Comparison of ENCODE assay signal across 23 cellular contexts in genomic region chr14:51251486-51251885, GRCh38.
"Had no signal": no experiment of that assay in that cellular context is flagged by ENCODE, and none has a peak within 500 bp of the region (broad histone marks: within the 10 kb centered on the region; RNA-seq: fewer than 3 reads in every experiment).

No MANE protein-coding gene starts in this region.

- ATAC-seq: heart left ventricle; natural killer cell treated with Interleukin-12 subunit alpha and Interleukin-12 subunit beta and Interleukin-15 and Interleukin-18, amount 100 ng/mL, for 72 hours; pancreas; right cardiac atrium had no signal

- H3K4me1 ChIP-seq: neural progenitor cell, pancreas, stomach, transverse colon had no signal

- H3K4me3 ChIP-seq: dorsolateral prefrontal cortex, heart left ventricle, neural progenitor cell, pancreas, stomach, thoracic aorta, transverse colon had no signal

- H2AFZ ChIP-seq: neural progenitor cell had no signal

- H3K27me3 Mint-ChIP-seq: memory B cell; natural killer cell treated with Interleukin-12 subunit alpha and Interleukin-12 subunit beta and Interleukin-15 and Interleukin-18, amount 100 ng/mL, for 72 hours; progenitor cell of endocrine pancreas had no signal

- FAIRE-seq: endometrium, pancreas, small intestine had no signal

- H3K27ac Mint-ChIP-seq: memory B cell; natural killer cell treated with Interleukin-12 subunit alpha and Interleukin-12 subunit beta and Interleukin-15 and Interleukin-18, amount 100 ng/mL, for 72 hours; neural progenitor cell; progenitor cell of endocrine pancreas had no signal

- H3K27ac ChIP-seq: dorsolateral prefrontal cortex, heart left ventricle, neural progenitor cell, pancreas, stomach, thoracic aorta, transverse colon had no signal

- H3K9ac ChIP-seq: neural progenitor cell had no signal

- H3K27me3 ChIP-seq: dorsolateral prefrontal cortex, heart left ventricle, neural progenitor cell, pancreas, stomach, transverse colon had no signal

- H3K9me3 Mint-ChIP-seq: memory B cell; natural killer cell treated with Interleukin-12 subunit alpha and Interleukin-12 subunit beta and Interleukin-15 and Interleukin-18, amount 100 ng/mL, for 72 hours; neural progenitor cell had no signal

- H3K4me1 Mint-ChIP-seq: neural progenitor cell had no signal

- DNase-seq: cortex of kidney; dorsolateral prefrontal cortex; effector memory CD4-positive, alpha-beta T cell; foreskin melanocyte; heart left ventricle; hippocampal formation; kidney glomerular epithelial cell; midbrain; nucleus accumbens; pancreas; right cardiac atrium; small intestine; stimulated activated CD4-positive, alpha-beta T cell treated with anti-CD3 and anti-CD28 coated beads, Interleukin-12 subunit alpha, Interleukin-12 subunit beta, amount 100 ng/mL, for 4 hours; stimulated activated naive CD4-positive, alpha-beta T cell; stomach; substantia nigra; transverse colon had no signal

- H3K9me3 ChIP-seq: heart left ventricle, pancreas, stomach, thoracic aorta, transverse colon had no signal

- H3K4me2 ChIP-seq: neural progenitor cell had no signal

- H3K4me3 Mint-ChIP-seq: memory B cell; natural killer cell treated with Interleukin-12 subunit alpha and Interleukin-12 subunit beta and Interleukin-15 and Interleukin-18, amount 100 ng/mL, for 72 hours; neural progenitor cell had no signal
